1 cellular context compared by ENCODE assay signal in genomic region chr9:136343884-136344269, GRCh38.
TF ChIP-seq lines count a peak whose summit lies in the region.

No MANE protein-coding gene starts in this region.

TF ChIP-seq in K562, 482 proteins besides CTCF, POLR2A, EP300 and RAD21:
- TF ChIP-seq ZNF561 (CRISPR knock-in tag; conservative IDR thresholded peaks at IDR 0.05) (no peak), SAP30 (IDR thresholded peaks at IDR 0.05; ENCODE audit: borderline replicate concordance, insufficient read depth, low read depth, low read length, poor library complexity, severe bottlenecking) (no peak), ZBTB33 (CRISPR knock-in tag; IDR thresholded peaks at IDR 0.05) (0 out of 2 replicates have a peak, but pooled peaks have one; percentile 63), HCFC1 (IDR thresholded peaks at IDR 0.05; ENCODE audit: low read depth, low read length) (no peak), PHF21A (IDR thresholded peaks at IDR 0.05; ENCODE audit: borderline replicate concordance, low read depth) (no peak), ZNF24 (IDR thresholded peaks at IDR 0.05) (no peak), HMG20B (CRISPR knock-in tag; IDR thresholded peaks at IDR 0.05) (no peak), SMARCA4 (IDR thresholded peaks at IDR 0.05) (no peak), STAT5B (CRISPR knock-in tag; IDR thresholded peaks at IDR 0.05) (no peak), JUNB (CRISPR knock-in tag; conservative IDR thresholded peaks at IDR 0.05) (no peak), ZNF778 (CRISPR knock-in tag; IDR thresholded peaks at IDR 0.05) (no peak), POLR2G (IDR thresholded peaks at IDR 0.05; ENCODE audit: low read depth, low read length) (peak; percentile 37; the same call in 1 of the 2 replicates)
